Comparison of ENCODE assay signal across 20 cellular contexts in the genomic region with DNA sequence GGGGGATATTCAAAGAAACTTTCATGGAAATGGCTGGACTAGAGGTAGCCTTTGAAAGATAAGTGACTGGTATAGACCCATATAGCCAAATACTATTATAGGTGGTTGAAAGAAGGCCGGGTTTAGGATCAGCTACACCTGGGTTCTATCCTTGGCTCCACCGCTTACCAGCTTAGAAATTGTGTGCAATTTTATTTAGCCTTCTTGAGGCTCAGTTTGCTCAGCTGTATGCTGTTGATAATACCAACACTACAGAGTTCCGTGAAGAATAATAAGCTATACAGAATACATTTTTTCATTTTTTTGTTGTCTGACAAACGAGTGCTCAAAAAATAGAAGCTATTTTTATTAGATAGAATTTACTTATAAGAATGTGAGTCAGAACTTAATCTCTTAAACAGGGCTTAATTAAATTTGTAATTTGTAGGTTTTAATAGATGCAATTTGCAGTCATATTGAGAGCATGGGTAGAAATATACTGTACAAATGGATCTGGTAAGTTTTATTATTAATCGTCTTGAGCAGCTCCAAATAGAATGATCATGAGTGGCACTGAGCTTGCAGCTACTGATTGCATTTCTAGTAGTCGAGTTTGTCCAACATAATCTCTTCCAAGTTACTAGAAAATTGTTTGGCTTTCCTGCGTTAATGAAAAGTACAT.
DNase-seq lines count a peak whose midpoint lies in the region; ATAC-seq, FAIRE-seq and TF ChIP-seq lines count a peak whose summit lies in the region.
"Had no signal": no experiment of that assay in that cellular context is flagged by ENCODE, and none has a peak within 500 bp of the region (broad histone marks: within the 10 kb centered on the region; RNA-seq: fewer than 3 reads in every experiment).

No MANE protein-coding gene starts in this region.

- H3K79me2 ChIP-seq in SK-N-SH (ENCODE audit: insufficient read depth) (no peaks in the 10 kb centered on the region), GM12878 (ENCODE audit: control insufficient read depth, insufficient read depth, low read length) (no peaks in the 10 kb centered on the region)

- H3K4me3 Mint-ChIP-seq in nephron, result no peak overlapping the region
- H3K4me3 Mint-ChIP-seq: CD4-positive, alpha-beta T cell; H9 had no signal

- H3K4me3 ChIP-seq in SK-N-SH (ENCODE audit: low read depth in 2 of 2, low read length in 1 of 2) (no peak overlapping the region), GM12878 (no peak overlapping the region), lower leg skin (ENCODE audit: low read depth, poor library complexity, severe bottlenecking) (no peak overlapping the region)

- H3K4me1 Mint-ChIP-seq in nephron, result peaks cover 11% of the 10 kb centered on the region

- H2AFZ ChIP-seq in SK-N-SH (ENCODE audit: low read depth) (no peak overlapping the region), GM12878 (ENCODE audit: control insufficient read depth, low read depth, low read length) (no peak overlapping the region)

- no peaks in the 10 kb centered on the region for H3K9me3 Mint-ChIP-seq in nephron
- H3K9me3 Mint-ChIP-seq: CD4-positive, alpha-beta T cell; H9 had no signal

- no peak overlapping the region for H3K9ac ChIP-seq in SK-N-SH
- H3K9ac ChIP-seq in GM12878 (ENCODE audit: control insufficient read depth, insufficient read depth, low read length), result no peak overlapping the region

- peak overlapping the region in 2 of 3 experiments; percentile 49 to 61 for H3K27ac Mint-ChIP-seq in nephron
- H3K27ac Mint-ChIP-seq: CD4-positive, alpha-beta T cell; H9 had no signal

- 0 out of 2 replicates have a peak, but pooled peaks cover 4% of the 10 kb centered on the region for H3K27me3 ChIP-seq in SK-N-SH (ENCODE audit: insufficient read depth)
- H3K27me3 ChIP-seq in GM12878 (replicated peaks in 1 of 2; ENCODE audit: control insufficient read depth in 2 of 2, insufficient read depth in 2 of 2, low read length in 1 of 2), result no peaks in the 10 kb centered on the region
- H3K27me3 ChIP-seq: BE2C had no signal

- no TSS peak for BruUV-seq in GM12878 (replicated peaks; lab: Mats Ljungman, UMichigan)

- H3K4me2 ChIP-seq in SK-N-SH, result no peak overlapping the region
- no peak overlapping the region for H3K4me2 ChIP-seq in GM12878 (ENCODE audit: control insufficient read depth, insufficient read depth)

- no peaks in the 10 kb centered on the region for H3K9me3 ChIP-seq in SK-N-SH
- no peaks in the 10 kb centered on the region; the same call in 2 of the 3 replicates for H3K9me3 ChIP-seq in GM12878 (replicated peaks; ENCODE audit: control insufficient read depth, insufficient read depth, low read length)
- H3K9me3 ChIP-seq: BE2C, Caco-2 had no signal

- TF ChIP-seq CTCF in SK-N-SH (IDR thresholded peaks at IDR 0.05), result no peak
- TF ChIP-seq CTCF in GM12878 (IDR thresholded peaks at IDR 0.05 in 2 of 3, conservative IDR thresholded peaks at IDR 0.05 in 1 of 3; ENCODE audit: control insufficient read depth in 2 of 3, extremely low read depth in 1 of 3, insufficient read depth in 1 of 3, low read depth in 3 of 3, low read length in 3 of 3), result no peak
- no peak for TF ChIP-seq CTCF in nephron (IDR thresholded peaks at IDR 0.05; ENCODE audit: unreplicated experiment in 3 of 3)
- TF ChIP-seq CTCF in lower leg skin (IDR thresholded peaks at IDR 0.05), result no peak

- POLR2A ChIA-PET in SK-N-SH (lab: Yijun Ruan, JAX) (no interaction called here), GM12878 (lab: Charles Lee) (interaction anchor here (0.9 to 2.3 kb wide), 8 partner anchors 9 to 38 kb away, joined by 3 to 10 read pairs (median 6); no protein-coding TSS in a partner anchor)

- H3K36me3 ChIP-seq in SK-N-SH (replicated peaks in 1 of 2; ENCODE audit: control insufficient read depth in 1 of 2, insufficient read depth in 2 of 2, low read length in 1 of 2), result no peaks in the 10 kb centered on the region
- no peaks in the 10 kb centered on the region for H3K36me3 ChIP-seq in GM12878 (ENCODE audit: control insufficient read depth in 2 of 2, insufficient read depth in 2 of 2, low read length in 1 of 2)
- H3K36me3 ChIP-seq: BE2C had no signal

- peak; percentile 31 for FAIRE-seq in GM12878 (lab: Jason Lieb, UNC)
- FAIRE-seq: A204.1, D721Med, GM19239, H1 had no signal

- SMC1A ChIA-PET in GM12878 (lab: Charles Lee; ENCODE audit: uncharacterized antibody, unreplicated experiment), result interaction anchor here (0.8 to 15.7 kb wide), 30 partner anchors 11 to 168 kb away, joined by 3 to 222 read pairs (median 5); no protein-coding TSS in a partner anchor

- no peak for TF ChIP-seq EP300 in SK-N-SH (IDR thresholded peaks at IDR 0.05; ENCODE audit: borderline replicate concordance in 1 of 2, low read depth in 1 of 2, low read length in 1 of 2)
- TF ChIP-seq EP300 in GM12878 (IDR thresholded peaks at IDR 0.05; ENCODE audit: borderline replicate concordance in 1 of 2, control insufficient read depth in 1 of 2, low read depth in 2 of 2, low read length in 2 of 2), result no peak

- peak overlapping the region in 1 of 2 experiments; percentile 39; a peak in 2 of 4 replicates for H3K27ac ChIP-seq in SK-N-SH (ENCODE audit: low read depth in 2 of 2, low read length in 1 of 2)
- no peak overlapping the region for H3K27ac ChIP-seq in GM12878 (ENCODE audit: control insufficient read depth, insufficient read depth)
- H3K27ac ChIP-seq in temporal lobe (ENCODE audit: low read depth, low read length), result peak overlapping the region; percentile 0
- H3K27ac ChIP-seq: C4-2B had no signal

- H3K9me2 ChIP-seq in SK-N-SH, result no peaks in the 10 kb centered on the region

- intact Hi-C loops in GM12878 (cut with micrococcal nuclease; ENCODE audit: unreplicated experiment) (loop anchor here (2.0 kb wide), 1 partner anchor 37 kb away; no protein-coding TSS in a partner anchor), lower leg skin (cut with DNase I; ENCODE audit: low total_unique reads) (no loop called here)

- DNase-seq in SK-N-SH, result no peak
- no peak for DNase-seq in GM12878 (ENCODE audit: low read depth, low spot score)
- DNase-seq in lower leg skin (ENCODE audit: low spot score in 2 of 2), result no peak
- no peak for DNase-seq in glomerular visceral epithelial cell (ENCODE audit: extremely low spot score)
- DNase-seq: ACHN; BE2C; Caco-2; CD4-positive, alpha-beta T cell; DMS79 treated with DMSO at 0.1 percent for 48 hours; GF-D8; H9 had no signal

- TF ChIP-seq POLR2A in GM12878 (IDR thresholded peaks at IDR 0.05; ENCODE audit: low read depth, low read length) (no peak), lower leg skin (IDR thresholded peaks at IDR 0.05) (no peak)

- peak; percentile 61 for ATAC-seq in SK-N-SH treated with all-trans-retinoic acid at 6 μM for 48 hours
- ATAC-seq in GM12878, result no peak
- ATAC-seq in HG03108 (IDR thresholded peaks at IDR 0.05; ENCODE audit: unreplicated experiment), result no peak

- no peaks in the 10 kb centered on the region for H4K20me1 ChIP-seq in SK-N-SH (ENCODE audit: insufficient read depth)
- H4K20me1 ChIP-seq in GM12878 (ENCODE audit: control insufficient read depth, insufficient read depth), result no peaks in the 10 kb centered on the region

- H3K4me1 ChIP-seq in SK-N-SH (ENCODE audit: control insufficient read depth in 1 of 2, insufficient read depth in 2 of 2, low read depth in 1 of 2, low read length in 1 of 2) (peaks cover 0 to 5% of the 10 kb centered on the region in 2 experiments; a peak in 2 of 4 replicates), GM12878 (ENCODE audit: control insufficient read depth, insufficient read depth, low read length) (no peaks in the 10 kb centered on the region; the same call in none of the 2 replicates)

- TF ChIP-seq RAD21 in SK-N-SH (IDR thresholded peaks at IDR 0.05; ENCODE audit: low read length) (no peak), GM12878 (IDR thresholded peaks at IDR 0.05; ENCODE audit: insufficient read depth, low read depth, low read length) (no peak)

- CTCF ChIA-PET in SK-N-SH (lab: Yijun Ruan, JAX) (interaction anchor here (0.9 to 1.8 kb wide), 2 partner anchors 33 to 170 kb away, joined by 3 to 4 read pairs; no protein-coding TSS in a partner anchor), GM12878 (lab: Yijun Ruan, JAX) (interaction anchor here (0.7 to 2.5 kb wide), 11 partner anchors 10 to 69 kb away, joined by 3 to 11 read pairs (median 6); no protein-coding TSS in a partner anchor)

- H3F3A ChIP-seq in SK-N-SH (replicated peaks; ENCODE audit: insufficient read depth), result no peaks in the 10 kb centered on the region

- WGBS in SK-N-SH (ENCODE audit: low lambda C conversion rate), result 50% methylated on average over 7 of the region's 7 CpGs
- WGBS in GM12878 (ENCODE audit: insufficient coverage, insufficient replicate concordance, low lambda C conversion rate, missing lambda C conversion rate), result 26% methylated on average over 7 of the region's 7 CpGs
- WGBS in lower leg skin, 2 donors, result 78 to 80% methylated on average over 7 of the region's 7 CpGs

- in situ Hi-C loops in GM12878 (cut with MboI), result no loop called here

- RAD21 ChIA-PET in GM12878 (lab: Charles Lee; ENCODE audit: unreplicated experiment), result interaction anchor here (0.8 to 17.0 kb wide), 17 partner anchors 15 to 215 kb away, joined by 3 to 223 read pairs (median 4); no protein-coding TSS in a partner anchor

- no peaks in the 10 kb centered on the region for H3K27me3 Mint-ChIP-seq in nephron (ENCODE audit: low read depth)
- H3K27me3 Mint-ChIP-seq: CD4-positive, alpha-beta T cell had no signal

- H3K36me3 Mint-ChIP-seq in nephron (ENCODE audit: low read depth), result no peaks in the 10 kb centered on the region

TF ChIP-seq in SK-N-SH treated with all-trans-retinoic acid at 6 μM for 48 hours, 23 proteins besides CTCF, POLR2A, EP300 and RAD21 (continues in another document):
- TF ChIP-seq ISL1 (CRISPR knock-in tag; IDR thresholded peaks at IDR 0.05) (peak; percentile 57; the same call in 1 of the 2 replicates), ZC3H10 (CRISPR knock-in tag; IDR thresholded peaks at IDR 0.05) (peak; percentile 51; the same call in 1 of the 2 replicates)

TF ChIP-seq in SK-N-SH, 30 proteins besides CTCF, POLR2A, EP300 and RAD21 (continues in another document):
- TF ChIP-seq MXI1 (IDR thresholded peaks at IDR 0.05; ENCODE audit: low read depth, low read length) (no peak), GABPA (IDR thresholded peaks at IDR 0.05; ENCODE audit: low read depth) (no peak), ELF1 (IDR thresholded peaks at IDR 0.05) (no peak), TEAD4 (IDR thresholded peaks at IDR 0.05; ENCODE audit: borderline replicate concordance, insufficient read depth) (no peak), RXRA (IDR thresholded peaks at IDR 0.05; ENCODE audit: borderline replicate concordance, low read depth) (no peak), JUND (IDR thresholded peaks at IDR 0.05) (no peak)
